20 cellular contexts compared by ENCODE assay signal in the genomic region with DNA sequence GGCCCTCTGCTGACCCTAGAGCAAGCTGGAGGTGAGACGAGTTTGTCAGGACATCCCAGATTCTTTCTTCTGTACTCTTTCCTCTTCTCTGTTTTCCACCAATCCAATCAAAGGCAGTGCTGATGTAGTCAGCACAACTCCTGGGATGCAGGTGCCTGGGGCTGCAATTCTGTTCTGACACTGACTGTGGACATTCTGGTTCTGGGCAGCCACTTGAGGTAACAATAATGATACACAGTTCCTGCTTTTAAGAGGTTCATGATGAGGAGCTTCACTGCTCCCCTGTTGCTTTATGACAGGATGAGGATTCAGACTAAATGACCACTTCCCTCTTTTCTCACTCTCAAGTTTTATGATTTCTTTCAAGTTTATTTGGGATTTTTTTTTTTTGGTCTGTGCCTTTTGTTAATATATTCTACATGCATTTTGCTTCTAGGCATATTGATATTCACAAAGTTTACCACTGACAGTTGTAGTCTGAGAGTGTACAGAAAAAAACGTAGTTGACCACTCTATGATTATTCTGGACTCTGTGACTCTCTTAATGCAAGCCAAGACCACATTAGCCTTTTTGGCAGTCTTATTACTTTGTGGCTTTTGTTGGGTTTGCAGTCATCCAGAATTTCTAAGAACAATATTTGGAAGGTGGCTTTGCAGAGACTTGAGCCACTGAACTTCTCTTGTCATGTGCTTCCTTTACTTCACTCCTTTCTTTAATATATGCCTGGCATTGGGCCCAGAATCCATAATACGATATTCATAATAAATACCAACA.
DNase-seq lines count a peak whose midpoint lies in the region; ATAC-seq and TF ChIP-seq lines count a peak whose summit lies in the region.
"Had no signal": no experiment of that assay in that cellular context is flagged by ENCODE, and none has a peak within 500 bp of the region (broad histone marks: within the 10 kb centered on the region; RNA-seq: fewer than 3 reads in every experiment).

No MANE protein-coding gene starts in this region.

- DNase-seq in DMS 273 (lab: John Stamatoyannopoulos, UW; ENCODE audit: unreplicated experiment): peak; percentile 14
- DNase-seq in DMS 273 treated with DMSO at 0.1 percent for 48 hours (lab: John Stamatoyannopoulos, UW): no peak
- peak; percentile 86 for DNase-seq in NCI-H748 treated with DMSO at 0.1 percent for 48 hours (lab: John Stamatoyannopoulos, UW)
- DNase-seq in midbrain (lab: John Stamatoyannopoulos, UW): peak; percentile 7
- DNase-seq in activated effector memory CD4-positive, alpha-beta T cell treated with anti-CD3 and anti-CD28 coated beads, Interleukin-2, amount 50 U/mL, for 16 hours: no peak
- DNase-seq in foreskin fibroblast: no peak
- DNase-seq: activated CD4-positive, alpha-beta T cell treated with anti-CD3 and anti-CD28 coated beads for 36 hours; activated naive CD4-positive, alpha-beta T cell treated with anti-CD3 and anti-CD28 coated beads, Interleukin-2, amount 10 ng/mL, durations not matched to agents 7 days and 5 days; CD4-positive, CD25-positive, alpha-beta regulatory T cell; dermis blood vessel endothelial cell; GM23248; left ventricle myocardium superior; NCI-H1694; PC-3; T-helper 9 cell had no signal

- ATAC-seq in GM18868 (IDR thresholded peaks at IDR 0.05; ENCODE audit: unreplicated experiment) (peak; percentile 41), GM19455 (IDR thresholded peaks at IDR 0.05; ENCODE audit: unreplicated experiment) (no peak)
- ATAC-seq: activated CD4-positive, alpha-beta T cell treated with anti-CD3 and anti-CD28 coated beads for 36 hours; left ventricle myocardium superior; PC-3 had no signal

- H3K4me3 ChIP-seq in foreskin fibroblast (ENCODE audit: low read depth in 1 of 2, low read length in 2 of 2): no peak overlapping the region
- H3K4me3 ChIP-seq: GM23248, SJSA1, smooth muscle cell, tibial nerve had no signal

- TF ChIP-seq CTCF in foreskin fibroblast (IDR thresholded peaks at IDR 0.05; ENCODE audit: low read depth, low read length): no peak

Comparison
In these comparisons a context has a peak if more than half of its experiments do, and no peak if none do; other contexts are left out.
1. DNase-seq: peak in DMS 273 (single experiment), NCI-H748 treated with DMSO at 0.1 percent for 48 hours (single experiment) and midbrain (single experiment); none in DMS 273 treated with DMSO at 0.1 percent for 48 hours (single experiment), activated effector memory CD4-positive, alpha-beta T cell treated with anti-CD3 and anti-CD28 coated beads, Interleukin-2, amount 50 U/mL, for 16 hours (single experiment) and foreskin fibroblast (0 of 2).